In genomic region chr13:34347784-34348573, GRCh38 we compare ENCODE assay signal across 12 cellular contexts.
A peak's percentile ranks its signal among the peaks of the same experiment; 100 is the strongest.
DNase-seq lines count a peak whose midpoint lies in the region; ATAC-seq, FAIRE-seq and TF ChIP-seq lines count a peak whose summit lies in the region.
"Had no signal": no experiment of that assay in that cellular context is flagged by ENCODE, and none has a peak within 500 bp of the region (broad histone marks: within the 10 kb centered on the region; RNA-seq: fewer than 3 reads in every experiment).

No MANE protein-coding gene starts in this region.

- no peaks in the 10 kb centered on the region for H3K9me3 ChIP-seq in body of pancreas
- H3K9me3 ChIP-seq in kidney (ENCODE audit: control insufficient read depth in 1 of 2, low read length in 2 of 2): no peaks in the 10 kb centered on the region
- H3K9me3 ChIP-seq in transverse colon: no peaks in the 10 kb centered on the region
- H3K9me3 ChIP-seq: thoracic aorta had no signal

- peak; percentile 22 for DNase-seq in NCI-H2171 treated with DMSO at 0.1 percent for 48 hours (lab: John Stamatoyannopoulos, UW)
- DNase-seq in NCI-H2171 (lab: John Stamatoyannopoulos, UW): no peak
- DNase-seq in body of pancreas: peak; percentile 46 to 80 (median 64)
- DNase-seq in kidney: no peak
- peak; percentile 21 for DNase-seq in transverse colon
- no peak for DNase-seq in SK-N-DZ (ENCODE audit: low spot score)
- DNase-seq in kidney glomerular epithelial cell (lab: John Stamatoyannopoulos, UW): no peak
- DNase-seq: activated CD4-positive, alpha-beta T cell treated with anti-CD3 and anti-CD28 coated beads for 36 hours; HFFc6 had no signal

- peak overlapping the region; percentile 63 to 73 (median 69) for H3K27ac ChIP-seq in body of pancreas
- H3K27ac ChIP-seq in kidney (ENCODE audit: low read depth in 2 of 2, low read length in 2 of 2): peak overlapping the region; percentile 47 to 48
- peak overlapping the region in 2 of 4 donors; percentile 17 to 26 for H3K27ac ChIP-seq in transverse colon
- H3K27ac ChIP-seq: thoracic aorta had no signal

- 11 to 13% methylated on average over 10 of the region's 10 CpGs for WGBS in body of pancreas, 2 donors
- WGBS in transverse colon (ENCODE audit: low coverage in 1 of 2), 2 donors: 40 to 44% methylated on average over 9 to 10 of the region's 10 CpGs

- in situ Hi-C loops in transverse colon (cut with MboI; ENCODE audit: low pct_ligation_motif_present in 1 of 4, low pct_unique_long_range_greater_than_20kb in 1 of 4, low sequenced_read_pairs in 3 of 4): no loop called here

- no peak for TF ChIP-seq EP300 in transverse colon (IDR thresholded peaks at IDR 0.05; ENCODE audit: low read depth)

- intact Hi-C loops in body of pancreas (cut with DNase I): no loop called here
- intact Hi-C loops in kidney (cut with DNase I): no loop called here
- intact Hi-C loops in transverse colon (cut with DNase I; ENCODE audit: low total_unique reads): no loop called here

- peak; percentile 95 for ATAC-seq in body of pancreas
- ATAC-seq in HG03039 (IDR thresholded peaks at IDR 0.05; ENCODE audit: unreplicated experiment): no peak
- ATAC-seq: activated CD4-positive, alpha-beta T cell treated with anti-CD3 and anti-CD28 coated beads for 36 hours had no signal

- H3K4me3 ChIP-seq in body of pancreas (no peak overlapping the region), kidney (ENCODE audit: low read length in 2 of 2) (peak overlapping the region; percentile 13 to 14), transverse colon (no peak overlapping the region)
- H3K4me3 ChIP-seq: thoracic aorta had no signal

- TF ChIP-seq CTCF in body of pancreas (IDR thresholded peaks at IDR 0.05) (no peak), kidney (IDR thresholded peaks at IDR 0.05; ENCODE audit: borderline replicate concordance, extremely low read depth, insufficient read depth) (no peak), transverse colon (IDR thresholded peaks at IDR 0.05) (no peak)

- TF ChIP-seq POLR2A in body of pancreas (IDR thresholded peaks at IDR 0.05) (no peak), transverse colon (IDR thresholded peaks at IDR 0.05) (no peak)

- no peaks in the 10 kb centered on the region for H3K36me3 ChIP-seq in body of pancreas (replicated peaks in 1 of 2; ENCODE audit: insufficient read depth in 1 of 2, low read depth in 2 of 2)
- no peaks in the 10 kb centered on the region for H3K36me3 ChIP-seq in kidney (ENCODE audit: control insufficient read depth in 1 of 2, insufficient read depth in 2 of 2, low read length in 2 of 2)
- H3K36me3 ChIP-seq in transverse colon: no peaks in the 10 kb centered on the region
- H3K36me3 ChIP-seq: thoracic aorta had no signal

- H3K4me1 ChIP-seq in body of pancreas (peaks cover 30% of the 10 kb centered on the region), kidney (ENCODE audit: control insufficient read depth in 1 of 2, insufficient read depth in 1 of 2, low read depth in 1 of 2, low read length in 2 of 2) (peaks cover 8 to 18% of the 10 kb centered on the region in 2 donors), transverse colon (peaks cover 2 to 12% (median 5%) of the 10 kb centered on the region in 4 donors)

- FAIRE-seq in kidney (lab: Jason Lieb, UNC): peak; percentile 78
- FAIRE-seq: GM12891 had no signal

- no peaks in the 10 kb centered on the region for H3K27me3 ChIP-seq in body of pancreas
- H3K27me3 ChIP-seq in transverse colon: no peaks in the 10 kb centered on the region

- H3K9ac ChIP-seq in kidney (ENCODE audit: low read length in 2 of 2): no peak overlapping the region

Comparison
In these comparisons a context has a peak if more than half of its experiments do, and no peak if none do; other contexts are left out.
1. DNase-seq: peak in NCI-H2171 treated with DMSO at 0.1 percent for 48 hours (single experiment), body of pancreas (4 of 4) and transverse colon (single experiment); none in NCI-H2171 (single experiment), kidney (single experiment), SK-N-DZ (single experiment) and kidney glomerular epithelial cell (single experiment).
2. H3K4me3 ChIP-seq: peak in kidney (2 of 2); none in body of pancreas (0 of 2) and transverse colon (0 of 4).